Comparison of ENCODE assay signal across 8 cellular contexts in the genomic region with DNA sequence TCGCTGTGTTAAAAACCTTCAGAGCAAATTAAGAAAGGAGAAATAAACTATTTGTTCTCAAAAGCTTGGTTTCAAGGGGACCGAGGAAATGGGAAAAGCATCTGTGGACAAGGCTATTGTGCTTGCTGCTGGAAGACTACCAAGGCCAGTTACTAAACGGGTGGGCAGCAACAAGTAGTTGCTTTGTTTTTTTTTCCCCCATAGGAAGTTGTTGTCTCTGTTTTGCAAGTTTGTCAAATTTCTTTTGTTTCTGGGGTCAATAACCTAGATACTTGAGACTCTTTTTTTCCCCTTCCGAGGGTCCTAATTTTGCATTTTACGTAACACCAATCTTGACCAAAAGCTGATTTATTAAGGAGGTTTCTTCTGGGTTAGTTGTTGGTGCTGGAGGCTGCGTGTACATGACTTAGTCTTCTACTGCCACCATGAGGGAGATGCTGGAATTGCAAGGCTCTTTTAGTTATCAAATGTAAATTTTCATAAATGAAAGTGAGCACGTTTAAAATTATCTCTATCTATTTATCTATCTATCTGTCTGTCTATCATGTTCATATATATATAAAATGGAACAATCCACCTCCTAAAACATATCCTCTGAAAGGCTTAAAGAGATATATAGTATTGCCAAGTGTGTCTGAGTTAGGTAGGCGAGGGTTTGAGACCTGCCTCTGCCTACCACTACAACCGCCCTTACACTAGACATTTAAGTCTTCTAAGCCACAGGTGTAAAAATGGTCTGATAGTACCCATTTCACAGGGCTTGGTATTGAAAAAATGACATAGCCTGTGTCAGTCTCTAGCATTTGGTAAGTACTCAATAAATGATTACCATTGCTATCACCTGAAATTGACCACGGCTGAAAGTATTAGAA.
DNase-seq lines count a peak whose midpoint lies in the region; ATAC-seq, FAIRE-seq and TF ChIP-seq lines count a peak whose summit lies in the region.

No MANE protein-coding gene starts in this region.

- peak; percentile 76 for TF ChIP-seq CTCF in bronchial epithelial cell (IDR thresholded peaks at IDR 0.05; ENCODE audit: insufficient read depth, low read length, severe bottlenecking)

- FAIRE-seq in TTC549 (lab: Jason Lieb, UNC) (peak; percentile 87), bronchial epithelial cell (lab: Jason Lieb, UNC) (no peak)

- H3K27me3 ChIP-seq in bronchial epithelial cell (ENCODE audit: control insufficient read depth, insufficient read depth, low read length), result peaks cover 2% of the 10 kb centered on the region

- no peak overlapping the region for H3K4me3 ChIP-seq in bronchial epithelial cell (ENCODE audit: low read depth, low read length)

- DNase-seq in activated gamma-delta T cell treated with Interleukin-2 at 50 U/mL for 16 hours, result peak; percentile 77
- no peak for DNase-seq in activated gamma-delta T cell (lab: John Stamatoyannopoulos, UW)
- DNase-seq in NCI-H2107 (lab: John Stamatoyannopoulos, UW), result peak; percentile 2
- peak; percentile 62 for DNase-seq in bronchial epithelial cell (ENCODE audit: low read depth)
- peak; percentile 65 for DNase-seq in kidney tubule cell (ENCODE audit: low spot score)
- peak; percentile 57 for DNase-seq in stimulated activated CD4-positive, alpha-beta T cell treated with anti-CD3 and anti-CD28 coated beads, Interleukin-4, amount 100 ng/mL, for 1 hour

- ATAC-seq in GM18907 (IDR thresholded peaks at IDR 0.05; ENCODE audit: unreplicated experiment), result no peak

- no peaks in the 10 kb centered on the region for H3K36me3 ChIP-seq in bronchial epithelial cell (ENCODE audit: control insufficient read depth, insufficient read depth, low read length)
